Comparison of ENCODE assay signal across 23 cellular contexts in the genomic region with DNA sequence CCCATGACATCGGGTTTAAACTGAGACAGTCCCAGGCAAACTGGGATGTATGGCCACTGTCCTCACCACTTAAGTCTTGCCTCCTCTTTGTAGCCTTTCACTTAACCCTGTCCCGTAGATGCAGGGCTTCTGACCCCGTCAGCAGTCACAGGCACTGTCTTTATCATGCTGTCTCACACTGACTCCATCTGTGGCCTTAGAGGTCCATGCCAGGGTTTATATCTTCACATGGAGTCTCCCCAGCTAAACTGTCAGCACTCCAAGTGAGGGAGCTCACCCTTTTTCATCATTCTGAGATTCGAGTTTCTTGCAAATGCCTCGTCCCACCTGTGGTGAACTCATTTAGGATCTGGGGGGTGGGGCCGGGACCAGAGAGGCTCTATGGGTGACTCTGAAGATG. TPM values are rescaled to one million over a fixed set of nuclear protein-coding genes. Genes with fewer than 3 reads are reported as not detected.
A peak's percentile ranks its signal among the peaks of the same experiment; 100 is the strongest.
DNase-seq lines count a peak whose midpoint lies in the region; ATAC-seq and TF ChIP-seq lines count a peak whose summit lies in the region.
"Had no signal": no experiment of that assay in that cellular context is flagged by ENCODE, and none has a peak within 500 bp of the region (broad histone marks: within the 10 kb centered on the region; RNA-seq: fewer than 3 reads in every experiment).

No MANE protein-coding gene starts in this region.

- H3K36me3 Mint-ChIP-seq in T-helper 17 cell (ENCODE audit: low read depth) = no peaks in the 10 kb centered on the region
- H3K36me3 Mint-ChIP-seq in type B pancreatic cell = no peaks in the 10 kb centered on the region
- no peaks in the 10 kb centered on the region for H3K36me3 Mint-ChIP-seq in CD14-positive monocyte
- H3K36me3 Mint-ChIP-seq: CD8-positive, alpha-beta memory T cell had no signal

- peak; percentile 10; the same call in 1 of the 3 replicates for ATAC-seq in SK-N-SH treated with all-trans-retinoic acid at 6 μM for 48 hours
- no peak for ATAC-seq in T-helper 17 cell

- peak overlapping the region; percentile 6 for H3K27ac Mint-ChIP-seq in T-helper 17 cell
- H3K27ac Mint-ChIP-seq in type B pancreatic cell = peak overlapping the region; percentile 74
- H3K27ac Mint-ChIP-seq in CD14-positive monocyte = no peak overlapping the region
- H3K27ac Mint-ChIP-seq: CD8-positive, alpha-beta memory T cell had no signal

- no peaks in the 10 kb centered on the region for H3F3A ChIP-seq in SK-N-SH (replicated peaks; ENCODE audit: insufficient read depth)

- H3K4me3 ChIP-seq in SK-N-SH (ENCODE audit: low read depth in 2 of 2, low read length in 1 of 2) = no peak overlapping the region
- no peak overlapping the region for H3K4me3 ChIP-seq in hepatocyte
- H3K4me3 ChIP-seq: SJSA1 had no signal

- H3K79me2 ChIP-seq in SK-N-SH (ENCODE audit: insufficient read depth) = no peaks in the 10 kb centered on the region
- H3K79me2 ChIP-seq in hepatocyte = no peaks in the 10 kb centered on the region

- H3K9me3 ChIP-seq in SK-N-SH (no peaks in the 10 kb centered on the region), T-helper 17 cell (ENCODE audit: control insufficient read depth, low read length, poor library complexity, severe bottlenecking) (no peaks in the 10 kb centered on the region), hepatocyte (ENCODE audit: low read depth) (no peaks in the 10 kb centered on the region)
- H3K9me3 ChIP-seq: BLaER1 treated with 17β-estradiol and CSF1 and Interleukin-3, amounts not matched to agents 10 nM and 100 nM; SJSA1 had no signal

- H2AFZ ChIP-seq in SK-N-SH (ENCODE audit: low read depth) = no peak overlapping the region
- peak overlapping the region; percentile 77 for H2AFZ ChIP-seq in hepatocyte

- H3K36me3 ChIP-seq in SK-N-SH (replicated peaks in 1 of 2; ENCODE audit: control insufficient read depth in 1 of 2, insufficient read depth in 2 of 2, low read length in 1 of 2) = no peaks in the 10 kb centered on the region
- no peaks in the 10 kb centered on the region for H3K36me3 ChIP-seq in hepatocyte (replicated peaks; ENCODE audit: insufficient read depth, low read depth)
- H3K36me3 ChIP-seq: BLaER1 treated with 17β-estradiol and CSF1 and Interleukin-3, amounts not matched to agents 10 nM and 100 nM; SJSA1 had no signal

- H3K27me3 Mint-ChIP-seq in T-helper 17 cell = peaks cover 22% of the 10 kb centered on the region
- no peaks in the 10 kb centered on the region for H3K27me3 Mint-ChIP-seq in type B pancreatic cell
- peaks cover 3 to 20% (median 7%) of the 10 kb centered on the region in 3 donors for H3K27me3 Mint-ChIP-seq in CD14-positive monocyte (ENCODE audit: low read depth in 3 of 3)

- no peaks in the 10 kb centered on the region for H3K4me1 ChIP-seq in SK-N-SH (ENCODE audit: control insufficient read depth in 1 of 2, insufficient read depth in 2 of 2, low read depth in 1 of 2, low read length in 1 of 2)
- H3K4me1 ChIP-seq in hepatocyte (ENCODE audit: insufficient read depth) = peaks cover 12% of the 10 kb centered on the region

- CTCF ChIA-PET in SK-N-SH (lab: Yijun Ruan, JAX) = interaction anchor here (2.6 kb wide), 1 partner anchor 121 kb away, joined by 12 read pairs; no protein-coding TSS in a partner anchor

- POLR2A ChIA-PET in SK-N-SH (lab: Yijun Ruan, JAX) = no interaction called here

- DNase-seq in SK-N-SH (no peak), T-helper 17 cell (no peak), hepatocyte (ENCODE audit: low spot score) (no peak), type B pancreatic cell (ENCODE audit: extremely low spot score, unreplicated experiment) (no peak), CD14-positive monocyte (ENCODE audit: low spot score) (no peak), cerebellar cortex (ENCODE audit: low spot score) (no peak)
- DNase-seq in effector CD8-positive, alpha-beta T cell (lab: John Stamatoyannopoulos, UW) = no peak
- DNase-seq: Calu3; CD8-positive, alpha-beta memory T cell; Kasumi-1; NCI-H1694 treated with DMSO at 0.1 percent for 48 hours; NCI-H2107; NCI-H446 treated with DMSO at 0.1 percent for 48 hours; NCI-H526 treated with DMSO at 0.1 percent for 48 hours; OCI-M1 had no signal

- H3K4me2 ChIP-seq in SK-N-SH (no peak overlapping the region), hepatocyte (peak overlapping the region; percentile 69)

- no peak for TF ChIP-seq EP300 in SK-N-SH (IDR thresholded peaks at IDR 0.05; ENCODE audit: borderline replicate concordance in 1 of 2, low read depth in 1 of 2, low read length in 1 of 2)

- peaks cover 17% of the 10 kb centered on the region; the same call in 1 of the 2 replicates for H3K27me3 ChIP-seq in SK-N-SH (ENCODE audit: insufficient read depth)
- no peaks in the 10 kb centered on the region for H3K27me3 ChIP-seq in hepatocyte
- H3K27me3 ChIP-seq: BLaER1 treated with 17β-estradiol and CSF1 and Interleukin-3, amounts not matched to agents 10 nM and 100 nM; SJSA1 had no signal

- H3K9ac ChIP-seq in SK-N-SH = no peak overlapping the region

- H3K4me1 Mint-ChIP-seq in T-helper 17 cell = peaks cover 2% of the 10 kb centered on the region
- peaks cover 34% of the 10 kb centered on the region for H3K4me1 Mint-ChIP-seq in type B pancreatic cell (ENCODE audit: unreplicated experiment)
- H3K4me1 Mint-ChIP-seq in CD14-positive monocyte = peaks cover 2% of the 10 kb centered on the region
- H3K4me1 Mint-ChIP-seq: CD8-positive, alpha-beta memory T cell had no signal

- no peaks in the 10 kb centered on the region for H3K9me3 Mint-ChIP-seq in type B pancreatic cell
- H3K9me3 Mint-ChIP-seq in CD14-positive monocyte = peaks cover 0 to 3% (median 0%) of the 10 kb centered on the region in 7 donors
- H3K9me3 Mint-ChIP-seq: CD8-positive, alpha-beta memory T cell; IgD-negative memory B cell had no signal

- H3K4me3 Mint-ChIP-seq in T-helper 17 cell (no peak overlapping the region), type B pancreatic cell (no peak overlapping the region), CD14-positive monocyte (no peak overlapping the region)
- H3K4me3 Mint-ChIP-seq: IgD-negative memory B cell had no signal

- TF ChIP-seq RAD21 in SK-N-SH (IDR thresholded peaks at IDR 0.05; ENCODE audit: low read length) = no peak

- H3K27ac ChIP-seq in SK-N-SH (ENCODE audit: low read depth in 2 of 2, low read length in 1 of 2) (no peak overlapping the region), hepatocyte (peak overlapping the region; percentile 39)
- H3K27ac ChIP-seq: 22Rv1, SJSA1 had no signal

- TF ChIP-seq CTCF in SK-N-SH (IDR thresholded peaks at IDR 0.05) = no peak
- no peak for TF ChIP-seq CTCF in hepatocyte (IDR thresholded peaks at IDR 0.05; ENCODE audit: poor library complexity)
- no peak for TF ChIP-seq CTCF in type B pancreatic cell (conservative IDR thresholded peaks at IDR 0.05)
- TF ChIP-seq CTCF in CD14-positive monocyte (IDR thresholded peaks at IDR 0.05) = no peak

- no peaks in the 10 kb centered on the region for H4K20me1 ChIP-seq in SK-N-SH (ENCODE audit: insufficient read depth)
- no peaks in the 10 kb centered on the region for H4K20me1 ChIP-seq in hepatocyte (ENCODE audit: insufficient read depth, poor library complexity, severe bottlenecking)
- H4K20me1 ChIP-seq: BLaER1 treated with 17β-estradiol and CSF1 and Interleukin-3, amounts not matched to agents 10 nM and 100 nM had no signal

- H3K9me2 ChIP-seq in SK-N-SH (no peaks in the 10 kb centered on the region), hepatocyte (replicated peaks; ENCODE audit: insufficient read depth) (no peaks in the 10 kb centered on the region)

- 42% methylated on average over 5 of the region's 6 CpGs for WGBS in SK-N-SH (ENCODE audit: low lambda C conversion rate)
- 69% methylated on average over 6 of the region's 6 CpGs for WGBS in hepatocyte (ENCODE audit: low lambda C conversion rate, missing lambda C conversion rate)

- intact Hi-C loops in CD14-positive monocyte (cut with micrococcal nuclease) = no loop called here

TF ChIP-seq in SK-N-SH treated with all-trans-retinoic acid at 6 μM for 48 hours, 23 proteins besides CTCF, POLR2A, EP300 and RAD21 (continues in another document):
- TF ChIP-seq TOX (CRISPR knock-in tag; IDR thresholded peaks at IDR 0.05; ENCODE audit: borderline replicate concordance) (no peak), ISL1 (CRISPR knock-in tag; IDR thresholded peaks at IDR 0.05) (no peak), ZNF8 (CRISPR knock-in tag; IDR thresholded peaks at IDR 0.05) (no peak)

TF ChIP-seq in SK-N-SH, 30 proteins besides CTCF, POLR2A, EP300 and RAD21:
- no peak for TF ChIP-seq NRF1 (IDR thresholded peaks at IDR 0.05; ENCODE audit: low read depth, low read length)
- TF ChIP-seq USF1 (IDR thresholded peaks at IDR 0.05; ENCODE audit: borderline replicate concordance, low read depth) = no peak
- no peak for TF ChIP-seq GATA2 (CRISPR knock-in tag; IDR thresholded peaks at IDR 0.05)

RNA-seq across cellular contexts. Expression of gene FKBP6, which starts 2.8 kb away (rescaled TPM):
- polyA plus RNA-seq in SK-N-SH (2012; rRNA removed) (not detected in 2 replicates), hepatocyte (0.17 TPM in 1 of 2 replicates, not detected in the other), CD14-positive monocyte (not detected)
- 0.03 TPM in 1 of 2 replicates, not detected in the other for polyA plus RNA-seq in SK-N-SH (2012; cell fraction: cytosol; rRNA removed)
- not detected in 2 replicates for polyA plus RNA-seq in SK-N-SH (2012; cell fraction: nucleus; rRNA removed)
- total RNA-seq in T-helper 17 cell (not detected), hepatocyte (0.12 TPM in 1 of 2 replicates, not detected in the other), type B pancreatic cell (ENCODE audit: low replicate concordance) (not detected in 2 replicates)
- total RNA-seq: Calu3; CD8-positive, alpha-beta memory T cell; HT1080; MCF 10A; Right ventricle myocardium inferior; SJSA1 had no signal
- polyA plus RNA-seq: CD8-positive, alpha-beta memory T cell; IgD-negative memory B cell had no signal

RNA-seq across cellular contexts. Expression of gene TRIM50, which starts 2.9 kb away (rescaled TPM):
- polyA plus RNA-seq in SK-N-SH (2012; rRNA removed) (not detected in 2 replicates), hepatocyte (9.0 and 10.8 TPM in 2 replicates), CD14-positive monocyte (not detected)
- not detected in 2 replicates for polyA plus RNA-seq in SK-N-SH (2012; cell fraction: cytosol; rRNA removed)
- not detected in 2 replicates for polyA plus RNA-seq in SK-N-SH (2012; cell fraction: nucleus; rRNA removed)
- total RNA-seq in T-helper 17 cell (not detected), hepatocyte (7.5 and 9.8 TPM in 2 replicates), type B pancreatic cell (ENCODE audit: low replicate concordance) (0.76 and 4.6 TPM in 2 replicates)
- total RNA-seq: Calu3; CD8-positive, alpha-beta memory T cell; HT1080; MCF 10A; SJSA1 had no signal
- polyA plus RNA-seq: CD8-positive, alpha-beta memory T cell; IgD-negative memory B cell had no signal

RNA-seq across cellular contexts. Expression of gene NSUN5, which starts 22.1 kb away (rescaled TPM):
- polyA plus RNA-seq in SK-N-SH (2012; rRNA removed) (59.2 and 60.0 TPM in 2 replicates), hepatocyte (30.6 and 33.1 TPM in 2 replicates), CD14-positive monocyte (10 to 100 TPM; 28.6 to 31.3 TPM)
- polyA plus RNA-seq in SK-N-SH (2012; cell fraction: cytosol; rRNA removed) = 24.2 and 35.6 TPM in 2 replicates
- 143 and 155 TPM in 2 replicates for polyA plus RNA-seq in SK-N-SH (2012; cell fraction: nucleus; rRNA removed)
- total RNA-seq in T-helper 17 cell (10 to 100 TPM; 31.4 to 33.3 TPM), hepatocyte (20.5 and 22.6 TPM in 2 replicates), type B pancreatic cell (ENCODE audit: low replicate concordance) (21.3 and 26.8 TPM in 2 replicates)

Comparison
In these comparisons a context has a peak if more than half of its experiments do, and no peak if none do; other contexts are left out.
1. H3K27ac Mint-ChIP-seq: peak in T-helper 17 cell (single experiment) and type B pancreatic cell (single experiment); none in CD14-positive monocyte (0 of 7).